In the genomic region with DNA sequence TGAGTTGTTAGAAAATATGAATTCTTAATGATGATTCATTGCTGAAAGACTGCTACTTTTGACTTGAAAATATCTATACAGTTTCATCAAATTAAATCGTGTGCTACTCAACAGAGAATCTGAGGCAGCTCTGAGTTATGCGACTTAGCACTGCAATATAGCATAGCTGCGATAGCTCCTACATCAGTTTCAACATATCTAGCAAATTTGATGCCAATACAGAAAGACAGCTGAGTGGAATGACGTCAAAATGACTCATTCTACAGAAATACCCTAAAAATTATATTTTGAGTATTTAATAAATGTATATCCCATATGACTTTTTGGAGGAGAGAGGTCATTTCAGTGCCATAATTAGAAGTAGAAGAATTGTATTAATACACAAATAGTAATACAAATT, we compare ENCODE assay signal across 24 cellular contexts.
DNase-seq lines count a peak whose midpoint lies in the region; ATAC-seq and TF ChIP-seq lines count a peak whose summit lies in the region.
"Had no signal": no experiment of that assay in that cellular context is flagged by ENCODE, and none has a peak within 500 bp of the region (broad histone marks: within the 10 kb centered on the region; RNA-seq: fewer than 3 reads in every experiment).

No MANE protein-coding gene starts in this region.

- in situ Hi-C loops in brain microvascular endothelial cell (cut with HindIII; ENCODE audit: low pct_ligation_motif_present, low sequenced_read_pairs) = no loop called here

- DNase-seq in activated CD8-positive, alpha-beta memory T cell treated with anti-CD3 and anti-CD28 coated beads, Interleukin-2, amount 10 ng/mL, durations not matched to agents 7 days and 5 days = no peak
- no peak for DNase-seq in activated CD8-positive, alpha-beta memory T cell treated with anti-CD3 and anti-CD28 coated beads for 24 hours
- peak; percentile 22 for DNase-seq in NCI-H226
- peak; percentile 19 for DNase-seq in brain microvascular endothelial cell
- peak; percentile 39 for DNase-seq in retinal pigment epithelial cell (ENCODE audit: low read depth)
- no peak for DNase-seq in osteocyte (ENCODE audit: extremely low spot score, unreplicated experiment)
- DNase-seq in chondrocyte (ENCODE audit: low spot score) = no peak
- DNase-seq: ACHN; activated CD4-positive, alpha-beta T cell treated with anti-CD3 and anti-CD28 coated beads for 36 hours; activated naive CD4-positive, alpha-beta T cell treated with anti-CD3 and anti-CD28 coated beads, Interleukin-2, amount 10 ng/mL, durations not matched to agents 7 days and 5 days; gastrocnemius medialis; naive thymus-derived CD8-positive, alpha-beta T cell; NCI-H1694 treated with DMSO at 0.1 percent for 48 hours; NCI-H2227 treated with DMSO at 0.1 percent for 48 hours; NCI-H82; stimulated activated CD4-positive, alpha-beta T cell treated with anti-CD3 and anti-CD28 coated beads, Interleukin-2, amount 100 ng/mL, for 48 hours had no signal

- peak; percentile 42 for ATAC-seq in activated CD8-positive, alpha-beta memory T cell treated with anti-CD3 and anti-CD28 coated beads, Interleukin-2, amount 10 ng/mL, durations not matched to agents 7 days and 5 days
- no peak for ATAC-seq in GM18502 (IDR thresholded peaks at IDR 0.05; ENCODE audit: poor library complexity, unreplicated experiment)
- ATAC-seq: activated CD4-positive, alpha-beta T cell treated with anti-CD3 and anti-CD28 coated beads for 36 hours; gastrocnemius medialis; HCT116; naive thymus-derived CD8-positive, alpha-beta T cell; Panc1 had no signal

- H3K27ac Mint-ChIP-seq in activated CD8-positive, alpha-beta memory T cell treated with anti-CD3 and anti-CD28 coated beads, Interleukin-2, amount 10 ng/mL, durations not matched to agents 7 days and 5 days = no peak overlapping the region
- H3K27ac Mint-ChIP-seq in osteocyte (ENCODE audit: unreplicated experiment) (no peak overlapping the region), chondrocyte (ENCODE audit: unreplicated experiment) (no peak overlapping the region)
- H3K27ac Mint-ChIP-seq: activated CD4-positive, alpha-beta T cell treated with anti-CD3 and anti-CD28 coated beads for 36 hours; activated naive CD4-positive, alpha-beta T cell treated with anti-CD3 and anti-CD28 coated beads, Interleukin-2, amount 10 ng/mL, durations not matched to agents 7 days and 5 days; memory B cell; progenitor cell of endocrine pancreas had no signal

- H3K27ac ChIP-seq in brain microvascular endothelial cell = no peak overlapping the region
- H3K27ac ChIP-seq: C4-2B, gastrocnemius medialis, SJSA1 had no signal

- no peaks in the 10 kb centered on the region for H3K4me1 Mint-ChIP-seq in activated CD8-positive, alpha-beta memory T cell treated with anti-CD3 and anti-CD28 coated beads, Interleukin-2, amount 10 ng/mL, durations not matched to agents 7 days and 5 days
- H3K4me1 Mint-ChIP-seq in osteocyte (ENCODE audit: unreplicated experiment) = no peaks in the 10 kb centered on the region
- no peaks in the 10 kb centered on the region for H3K4me1 Mint-ChIP-seq in chondrocyte (ENCODE audit: low read depth)
- H3K4me1 Mint-ChIP-seq: activated CD4-positive, alpha-beta T cell treated with anti-CD3 and anti-CD28 coated beads for 36 hours; activated naive CD4-positive, alpha-beta T cell treated with anti-CD3 and anti-CD28 coated beads, Interleukin-2, amount 10 ng/mL, durations not matched to agents 7 days and 5 days; memory B cell had no signal

- CTCF ChIA-PET in activated CD8-positive, alpha-beta memory T cell treated with anti-CD3 and anti-CD28 coated beads, Interleukin-2, amount 10 ng/mL, durations not matched to agents 7 days and 5 days (lab: Charles Lee) = interaction anchor here (1.8 kb wide), 1 partner anchor 27 kb away, joined by 4 read pairs; no protein-coding TSS in a partner anchor

- no peaks in the 10 kb centered on the region for H3K36me3 ChIP-seq in brain microvascular endothelial cell (replicated peaks)
- H3K36me3 ChIP-seq: gastrocnemius medialis, SJSA1 had no signal

- H3K27me3 Mint-ChIP-seq in activated CD8-positive, alpha-beta memory T cell treated with anti-CD3 and anti-CD28 coated beads, Interleukin-2, amount 10 ng/mL, durations not matched to agents 7 days and 5 days = no peaks in the 10 kb centered on the region
- H3K27me3 Mint-ChIP-seq in osteocyte (ENCODE audit: unreplicated experiment) = peaks cover 9% of the 10 kb centered on the region
- peaks cover 2% of the 10 kb centered on the region for H3K27me3 Mint-ChIP-seq in chondrocyte (ENCODE audit: low read depth)
- H3K27me3 Mint-ChIP-seq: activated CD4-positive, alpha-beta T cell treated with anti-CD3 and anti-CD28 coated beads for 36 hours; activated naive CD4-positive, alpha-beta T cell treated with anti-CD3 and anti-CD28 coated beads, Interleukin-2, amount 10 ng/mL, durations not matched to agents 7 days and 5 days; memory B cell; naive thymus-derived CD8-positive, alpha-beta T cell; progenitor cell of endocrine pancreas had no signal

- TF ChIP-seq CTCF in brain microvascular endothelial cell (IDR thresholded peaks at IDR 0.05; ENCODE audit: low read depth, low read length, missing control alignments) = no peak
- no peak for TF ChIP-seq CTCF in retinal pigment epithelial cell (conservative IDR thresholded peaks at IDR 0.05; ENCODE audit: low read depth, low read length)
- TF ChIP-seq CTCF in osteocyte (IDR thresholded peaks at IDR 0.05) = no peak
- no peak for TF ChIP-seq CTCF in chondrocyte (IDR thresholded peaks at IDR 0.05)

- H3K4me3 Mint-ChIP-seq in activated CD8-positive, alpha-beta memory T cell treated with anti-CD3 and anti-CD28 coated beads, Interleukin-2, amount 10 ng/mL, durations not matched to agents 7 days and 5 days = peak overlapping the region; percentile 70
- H3K4me3 Mint-ChIP-seq in osteocyte (ENCODE audit: unreplicated experiment) (no peak overlapping the region), chondrocyte (ENCODE audit: unreplicated experiment) (no peak overlapping the region)
- H3K4me3 Mint-ChIP-seq: memory B cell had no signal

- H3K36me3 Mint-ChIP-seq in activated CD8-positive, alpha-beta memory T cell treated with anti-CD3 and anti-CD28 coated beads, Interleukin-2, amount 10 ng/mL, durations not matched to agents 7 days and 5 days = peaks cover 5% of the 10 kb centered on the region
- H3K36me3 Mint-ChIP-seq in osteocyte (ENCODE audit: unreplicated experiment) (no peaks in the 10 kb centered on the region), chondrocyte (ENCODE audit: low read depth) (no peaks in the 10 kb centered on the region)
- H3K36me3 Mint-ChIP-seq: activated naive CD4-positive, alpha-beta T cell treated with anti-CD3 and anti-CD28 coated beads, Interleukin-2, amount 10 ng/mL, durations not matched to agents 7 days and 5 days; memory B cell; naive thymus-derived CD8-positive, alpha-beta T cell had no signal

- no peaks in the 10 kb centered on the region for H3K9me3 Mint-ChIP-seq in activated CD8-positive, alpha-beta memory T cell treated with anti-CD3 and anti-CD28 coated beads, Interleukin-2, amount 10 ng/mL, durations not matched to agents 7 days and 5 days (ENCODE audit: low read depth)
- no peaks in the 10 kb centered on the region for H3K9me3 Mint-ChIP-seq in osteocyte (ENCODE audit: unreplicated experiment)
- H3K9me3 Mint-ChIP-seq in chondrocyte (ENCODE audit: low read depth) = no peaks in the 10 kb centered on the region
- H3K9me3 Mint-ChIP-seq: activated naive CD4-positive, alpha-beta T cell treated with anti-CD3 and anti-CD28 coated beads, Interleukin-2, amount 10 ng/mL, durations not matched to agents 7 days and 5 days; memory B cell; naive thymus-derived CD8-positive, alpha-beta T cell had no signal

- H3K4me3 ChIP-seq in brain microvascular endothelial cell (ENCODE audit: low read depth, low read length) (no peak overlapping the region), retinal pigment epithelial cell (ENCODE audit: low read length) (no peak overlapping the region)
- H3K4me3 ChIP-seq: gastrocnemius medialis, SJSA1, skin epidermis had no signal

- no peaks in the 10 kb centered on the region for H3K27me3 ChIP-seq in brain microvascular endothelial cell (replicated peaks)
- H3K27me3 ChIP-seq: gastrocnemius medialis had no signal

Comparison
In these comparisons a context has a peak if more than half of its experiments do, and no peak if none do; other contexts are left out.
1. DNase-seq: peak in NCI-H226 (single experiment), brain microvascular endothelial cell (single experiment) and retinal pigment epithelial cell (single experiment); none in activated CD8-positive, alpha-beta memory T cell treated with anti-CD3 and anti-CD28 coated beads, Interleukin-2, amount 10 ng/mL, durations not matched to agents 7 days and 5 days (single experiment), activated CD8-positive, alpha-beta memory T cell treated with anti-CD3 and anti-CD28 coated beads for 24 hours (single experiment), osteocyte (single experiment) and chondrocyte (single experiment).